8 cellular contexts compared by ENCODE assay signal in the genomic region with DNA sequence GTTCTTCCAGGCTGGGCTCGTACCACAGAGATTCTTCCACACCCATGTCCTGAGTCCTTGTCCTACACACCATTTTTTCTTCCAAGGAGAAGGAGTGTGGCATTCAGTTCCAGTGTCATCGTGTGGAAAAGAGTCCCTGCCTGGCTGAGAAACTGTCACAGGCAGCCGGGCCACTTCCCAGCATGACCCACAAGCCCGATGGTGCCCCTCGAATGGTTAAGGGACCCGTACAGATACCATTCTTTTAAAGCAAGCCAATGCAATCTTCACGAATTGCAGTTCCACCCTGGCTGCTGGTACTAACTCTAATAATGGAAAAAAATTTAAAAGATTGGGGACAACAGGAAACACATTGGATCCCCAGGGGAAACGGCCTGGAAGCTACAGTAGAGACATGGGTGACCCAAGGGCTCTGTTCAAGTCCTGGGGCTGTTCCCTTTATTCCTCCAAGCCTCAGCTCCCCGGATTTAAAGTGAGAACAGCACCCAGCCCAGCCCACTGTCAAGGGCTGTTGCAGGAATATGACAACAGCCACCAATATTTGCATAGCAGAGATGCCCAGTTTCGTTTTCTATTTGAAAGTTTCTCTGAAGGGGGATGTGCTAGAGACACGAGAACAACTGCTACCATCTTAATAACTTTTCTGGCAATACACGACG.
DNase-seq lines count a peak whose midpoint lies in the region; ATAC-seq and TF ChIP-seq lines count a peak whose summit lies in the region.

No MANE protein-coding gene starts in this region.

- H3K4me3 ChIP-seq in ascending aorta: peak overlapping the region; percentile 73 to 85

- no peaks in the 10 kb centered on the region for H3K27me3 ChIP-seq in ascending aorta

- peaks cover 0 to 5% of the 10 kb centered on the region in 2 donors for H3K36me3 ChIP-seq in ascending aorta

- H3K27ac ChIP-seq in ascending aorta (peak overlapping the region; percentile 97 to 98), substantia nigra (ENCODE audit: low read depth, low read length, poor library complexity, severe bottlenecking) (peak overlapping the region; percentile 100)

- H3K4me1 ChIP-seq in ascending aorta: peaks cover 16 to 55% of the 10 kb centered on the region in 2 donors

- TF ChIP-seq CTCF in ascending aorta (IDR thresholded peaks at IDR 0.05): no peak

- DNase-seq in NCI-H1436 (lab: John Stamatoyannopoulos, UW) (peak; percentile 75), NCI-H1436 treated with DMSO at 0.1 percent for 48 hours (lab: John Stamatoyannopoulos, UW) (no peak), NCI-H2107 treated with DMSO at 0.1 percent for 48 hours (lab: John Stamatoyannopoulos, UW; ENCODE audit: unreplicated experiment) (peak; percentile 85), ascending aorta (ENCODE audit: low spot score in 2 of 2) (peak; percentile 29 to 78), islet precursor cell (peak; percentile 37), substantia nigra (lab: John Stamatoyannopoulos, UW) (peak in 1 of 49 donors; percentile 51), HPDE6-E6E7 (ENCODE audit: extremely low spot score) (no peak)

- no peaks in the 10 kb centered on the region for H3K9me3 ChIP-seq in ascending aorta

- intact Hi-C loops in ascending aorta (cut with DNase I): loop anchor here (10.0 kb wide), 1 partner anchor 47 kb away; no protein-coding TSS in a partner anchor

- ATAC-seq in HG02610 (IDR thresholded peaks at IDR 0.05; ENCODE audit: unreplicated experiment): peak; percentile 75

Comparison
In these comparisons a context has a peak if more than half of its experiments do, and no peak if none do; other contexts are left out.
1. DNase-seq: peak in NCI-H1436 (single experiment), NCI-H2107 treated with DMSO at 0.1 percent for 48 hours (single experiment), ascending aorta (2 of 2) and islet precursor cell (single experiment); none in NCI-H1436 treated with DMSO at 0.1 percent for 48 hours (single experiment) and HPDE6-E6E7 (single experiment).